1 cellular context compared by ENCODE assay signal in genomic region chr7:135206887-135207738, GRCh38.
TF ChIP-seq lines count a peak whose summit lies in the region.

No MANE protein-coding gene starts in this region.

TF ChIP-seq in GM12878, 131 proteins besides CTCF, POLR2A, EP300 and RAD21 (continues in another document):
- peak; percentile 84 for TF ChIP-seq ATF7 (IDR thresholded peaks at IDR 0.05; ENCODE audit: low read depth)
- no peak for TF ChIP-seq PAX8 (IDR thresholded peaks at IDR 0.05)
- peak; percentile 44; the same call in 1 of the 2 replicates for TF ChIP-seq CREM (IDR thresholded peaks at IDR 0.05; ENCODE audit: low read depth)
- TF ChIP-seq MTA2 (IDR thresholded peaks at IDR 0.05; ENCODE audit: low read depth): peak; percentile 94
- peak; percentile 55 for TF ChIP-seq EED (IDR thresholded peaks at IDR 0.05; ENCODE audit: low read depth)
- no peak for TF ChIP-seq YBX1 (IDR thresholded peaks at IDR 0.05)
- TF ChIP-seq HSF1 (IDR thresholded peaks at IDR 0.05; ENCODE audit: low read depth, low read length): no peak
- peak; percentile 82 for TF ChIP-seq SPI1 (IDR thresholded peaks at IDR 0.05; ENCODE audit: borderline replicate concordance, insufficient read depth, low read depth, low read length)
- TF ChIP-seq PAX5 (IDR thresholded peaks at IDR 0.05; ENCODE audit: borderline replicate concordance, low read depth, low read length): no peak
- peak; percentile 35; the same call in 1 of the 2 replicates for TF ChIP-seq PML (IDR thresholded peaks at IDR 0.05; ENCODE audit: low read length)
- TF ChIP-seq CEBPB (IDR thresholded peaks at IDR 0.05; ENCODE audit: borderline replicate concordance in 1 of 2, low read depth in 2 of 2, low read length in 2 of 2): no peak
- TF ChIP-seq E2F8 (IDR thresholded peaks at IDR 0.05; ENCODE audit: low read depth, partially characterized antibody): no peak
- TF ChIP-seq SP1 (IDR thresholded peaks at IDR 0.05; ENCODE audit: low read depth, low read length): no peak
- TF ChIP-seq LARP7 (IDR thresholded peaks at IDR 0.05): no peak
- no peak for TF ChIP-seq TCF3 (IDR thresholded peaks at IDR 0.05; ENCODE audit: borderline replicate concordance, insufficient read depth, low read depth, low read length)
- 0 out of 2 replicates have a peak, but pooled peaks have one; percentile 60 for TF ChIP-seq IRF4 (IDR thresholded peaks at IDR 0.05; ENCODE audit: low read depth, low read length)
- peak; percentile 60; the same call in 1 of the 2 replicates for TF ChIP-seq BCL11A (IDR thresholded peaks at IDR 0.05; ENCODE audit: low read depth, low read length)
- peak; percentile 32; the same call in 1 of the 2 replicates for TF ChIP-seq NR2F1 (conservative IDR thresholded peaks at IDR 0.05)
- peak; percentile 85 for TF ChIP-seq IKZF1 (conservative IDR thresholded peaks at IDR 0.05)
- peak; percentile 27; the same call in 1 of the 2 replicates for TF ChIP-seq NBN (IDR thresholded peaks at IDR 0.05)
- TF ChIP-seq JUND (IDR thresholded peaks at IDR 0.05; ENCODE audit: low read depth, low read length): peak; percentile 70
- TF ChIP-seq GABPA (IDR thresholded peaks at IDR 0.05; ENCODE audit: low read depth): 0 out of 2 replicates have a peak, but pooled peaks have one; percentile 26
- TF ChIP-seq NFYA (IDR thresholded peaks at IDR 0.05; ENCODE audit: borderline replicate concordance, low read depth, low read length): no peak
- TF ChIP-seq TARDBP (IDR thresholded peaks at IDR 0.05; ENCODE audit: borderline replicate concordance): no peak
- no peak for TF ChIP-seq RB1 (IDR thresholded peaks at IDR 0.05; ENCODE audit: borderline replicate concordance)
- TF ChIP-seq RUNX3 (IDR thresholded peaks at IDR 0.05; ENCODE audit: low read length): peak; percentile 58; the same call in 1 of the 2 replicates
- TF ChIP-seq JUNB (IDR thresholded peaks at IDR 0.05): peak; percentile 91
- TF ChIP-seq SMC3 (IDR thresholded peaks at IDR 0.05; ENCODE audit: borderline replicate concordance, low read length): no peak
- no peak for TF ChIP-seq SREBF1 (IDR thresholded peaks at IDR 0.05; ENCODE audit: low read length)
- TF ChIP-seq, protein P1, sequence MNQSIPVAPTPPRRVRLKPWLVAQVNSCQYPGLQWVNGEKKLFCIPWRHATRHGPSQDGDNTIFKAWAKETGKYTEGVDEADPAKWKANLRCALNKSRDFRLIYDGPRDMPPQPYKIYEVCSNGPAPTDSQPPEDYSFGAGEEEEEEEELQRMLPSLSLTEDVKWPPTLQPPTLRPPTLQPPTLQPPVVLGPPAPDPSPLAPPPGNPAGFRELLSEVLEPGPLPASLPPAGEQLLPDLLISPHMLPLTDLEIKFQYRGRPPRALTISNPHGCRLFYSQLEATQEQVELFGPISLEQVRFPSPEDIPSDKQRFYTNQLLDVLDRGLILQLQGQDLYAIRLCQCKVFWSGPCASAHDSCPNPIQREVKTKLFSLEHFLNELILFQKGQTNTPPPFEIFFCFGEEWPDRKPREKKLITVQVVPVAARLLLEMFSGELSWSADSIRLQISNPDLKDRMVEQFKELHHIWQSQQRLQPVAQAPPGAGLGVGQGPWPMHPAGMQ (IDR thresholded peaks at IDR 0.05; ENCODE audit: borderline replicate concordance): no peak
- TF ChIP-seq NFIC (IDR thresholded peaks at IDR 0.05; ENCODE audit: low read depth, low read length): peak; percentile 79
- peak in 1 of 2 experiments; percentile 73; a peak in 1 of 4 replicates for TF ChIP-seq ETV6 (conservative IDR thresholded peaks at IDR 0.05 in 1 of 2, IDR thresholded peaks at IDR 0.05 in 1 of 2; ENCODE audit: borderline replicate concordance in 1 of 2, low read depth in 1 of 2)
- peak; percentile 65 for TF ChIP-seq SKIL (IDR thresholded peaks at IDR 0.05; ENCODE audit: low read depth, poor library complexity, severe bottlenecking)
- TF ChIP-seq RAD51 (IDR thresholded peaks at IDR 0.05): 0 out of 2 replicates have a peak, but pooled peaks have one; percentile 9
- no peak for TF ChIP-seq TCF12 (IDR thresholded peaks at IDR 0.05; ENCODE audit: low read depth, low read length)
- TF ChIP-seq MYB (IDR thresholded peaks at IDR 0.05; ENCODE audit: borderline replicate concordance, low read depth, low read length): no peak
- TF ChIP-seq ZNF24 (IDR thresholded peaks at IDR 0.05): peak; percentile 63
- no peak; the same call in 1 of the 2 replicates for TF ChIP-seq FOXM1 (IDR thresholded peaks at IDR 0.05; ENCODE audit: low read depth, low read length)
- TF ChIP-seq CBX5 (IDR thresholded peaks at IDR 0.05; ENCODE audit: low read depth): peak; percentile 59; the same call in 1 of the 2 replicates
- no peak for TF ChIP-seq CHD2 (IDR thresholded peaks at IDR 0.05; ENCODE audit: borderline replicate concordance, low read depth, low read length)
- TF ChIP-seq HDAC2 (IDR thresholded peaks at IDR 0.05): no peak
- TF ChIP-seq BACH1 (IDR thresholded peaks at IDR 0.05; ENCODE audit: borderline replicate concordance): peak; percentile 69; the same call in 1 of the 2 replicates
- TF ChIP-seq KDM1A (IDR thresholded peaks at IDR 0.05; ENCODE audit: borderline replicate concordance): no peak
- peak in 1 of 2 experiments; percentile 28; a peak in 1 of 4 replicates for TF ChIP-seq BHLHE40 (IDR thresholded peaks at IDR 0.05; ENCODE audit: borderline replicate concordance in 1 of 2, low read depth in 2 of 2, low read length in 1 of 2)
- no peak for TF ChIP-seq HDAC6 (IDR thresholded peaks at IDR 0.05; ENCODE audit: unreplicated experiment)
- TF ChIP-seq, protein P2, sequence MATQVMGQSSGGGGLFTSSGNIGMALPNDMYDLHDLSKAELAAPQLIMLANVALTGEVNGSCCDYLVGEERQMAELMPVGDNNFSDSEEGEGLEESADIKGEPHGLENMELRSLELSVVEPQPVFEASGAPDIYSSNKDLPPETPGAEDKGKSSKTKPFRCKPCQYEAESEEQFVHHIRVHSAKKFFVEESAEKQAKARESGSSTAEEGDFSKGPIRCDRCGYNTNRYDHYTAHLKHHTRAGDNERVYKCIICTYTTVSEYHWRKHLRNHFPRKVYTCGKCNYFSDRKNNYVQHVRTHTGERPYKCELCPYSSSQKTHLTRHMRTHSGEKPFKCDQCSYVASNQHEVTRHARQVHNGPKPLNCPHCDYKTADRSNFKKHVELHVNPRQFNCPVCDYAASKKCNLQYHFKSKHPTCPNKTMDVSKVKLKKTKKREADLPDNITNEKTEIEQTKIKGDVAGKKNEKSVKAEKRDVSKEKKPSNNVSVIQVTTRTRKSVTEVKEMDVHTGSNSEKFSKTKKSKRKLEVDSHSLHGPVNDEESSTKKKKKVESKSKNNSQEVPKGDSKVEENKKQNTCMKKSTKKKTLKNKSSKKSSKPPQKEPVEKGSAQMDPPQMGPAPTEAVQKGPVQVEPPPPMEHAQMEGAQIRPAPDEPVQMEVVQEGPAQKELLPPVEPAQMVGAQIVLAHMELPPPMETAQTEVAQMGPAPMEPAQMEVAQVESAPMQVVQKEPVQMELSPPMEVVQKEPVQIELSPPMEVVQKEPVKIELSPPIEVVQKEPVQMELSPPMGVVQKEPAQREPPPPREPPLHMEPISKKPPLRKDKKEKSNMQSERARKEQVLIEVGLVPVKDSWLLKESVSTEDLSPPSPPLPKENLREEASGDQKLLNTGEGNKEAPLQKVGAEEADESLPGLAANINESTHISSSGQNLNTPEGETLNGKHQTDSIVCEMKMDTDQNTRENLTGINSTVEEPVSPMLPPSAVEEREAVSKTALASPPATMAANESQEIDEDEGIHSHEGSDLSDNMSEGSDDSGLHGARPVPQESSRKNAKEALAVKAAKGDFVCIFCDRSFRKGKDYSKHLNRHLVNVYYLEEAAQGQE (IDR thresholded peaks at IDR 0.05; ENCODE audit: low read depth, low read length): no peak
- no peak for TF ChIP-seq SMAD5 (IDR thresholded peaks at IDR 0.05; ENCODE audit: low read depth)
- TF ChIP-seq, protein P3, sequence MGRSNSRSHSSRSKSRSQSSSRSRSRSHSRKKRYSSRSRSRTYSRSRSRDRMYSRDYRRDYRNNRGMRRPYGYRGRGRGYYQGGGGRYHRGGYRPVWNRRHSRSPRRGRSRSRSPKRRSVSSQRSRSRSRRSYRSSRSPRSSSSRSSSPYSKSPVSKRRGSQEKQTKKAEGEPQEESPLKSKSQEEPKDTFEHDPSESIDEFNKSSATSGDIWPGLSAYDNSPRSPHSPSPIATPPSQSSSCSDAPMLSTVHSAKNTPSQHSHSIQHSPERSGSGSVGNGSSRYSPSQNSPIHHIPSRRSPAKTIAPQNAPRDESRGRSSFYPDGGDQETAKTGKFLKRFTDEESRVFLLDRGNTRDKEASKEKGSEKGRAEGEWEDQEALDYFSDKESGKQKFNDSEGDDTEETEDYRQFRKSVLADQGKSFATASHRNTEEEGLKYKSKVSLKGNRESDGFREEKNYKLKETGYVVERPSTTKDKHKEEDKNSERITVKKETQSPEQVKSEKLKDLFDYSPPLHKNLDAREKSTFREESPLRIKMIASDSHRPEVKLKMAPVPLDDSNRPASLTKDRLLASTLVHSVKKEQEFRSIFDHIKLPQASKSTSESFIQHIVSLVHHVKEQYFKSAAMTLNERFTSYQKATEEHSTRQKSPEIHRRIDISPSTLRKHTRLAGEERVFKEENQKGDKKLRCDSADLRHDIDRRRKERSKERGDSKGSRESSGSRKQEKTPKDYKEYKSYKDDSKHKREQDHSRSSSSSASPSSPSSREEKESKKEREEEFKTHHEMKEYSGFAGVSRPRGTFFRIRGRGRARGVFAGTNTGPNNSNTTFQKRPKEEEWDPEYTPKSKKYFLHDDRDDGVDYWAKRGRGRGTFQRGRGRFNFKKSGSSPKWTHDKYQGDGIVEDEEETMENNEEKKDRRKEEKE (IDR thresholded peaks at IDR 0.05): no peak
- peak; percentile 53; the same call in 1 of the 2 replicates for TF ChIP-seq ATF2 (IDR thresholded peaks at IDR 0.05; ENCODE audit: low read length)
- TF ChIP-seq BMI1 (IDR thresholded peaks at IDR 0.05; ENCODE audit: borderline replicate concordance): peak; percentile 65; the same call in 1 of the 2 replicates
- TF ChIP-seq, protein P4, sequence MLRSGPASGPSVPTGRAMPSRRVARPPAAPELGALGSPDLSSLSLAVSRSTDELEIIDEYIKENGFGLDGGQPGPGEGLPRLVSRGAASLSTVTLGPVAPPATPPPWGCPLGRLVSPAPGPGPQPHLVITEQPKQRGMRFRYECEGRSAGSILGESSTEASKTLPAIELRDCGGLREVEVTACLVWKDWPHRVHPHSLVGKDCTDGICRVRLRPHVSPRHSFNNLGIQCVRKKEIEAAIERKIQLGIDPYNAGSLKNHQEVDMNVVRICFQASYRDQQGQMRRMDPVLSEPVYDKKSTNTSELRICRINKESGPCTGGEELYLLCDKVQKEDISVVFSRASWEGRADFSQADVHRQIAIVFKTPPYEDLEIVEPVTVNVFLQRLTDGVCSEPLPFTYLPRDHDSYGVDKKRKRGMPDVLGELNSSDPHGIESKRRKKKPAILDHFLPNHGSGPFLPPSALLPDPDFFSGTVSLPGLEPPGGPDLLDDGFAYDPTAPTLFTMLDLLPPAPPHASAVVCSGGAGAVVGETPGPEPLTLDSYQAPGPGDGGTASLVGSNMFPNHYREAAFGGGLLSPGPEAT (IDR thresholded peaks at IDR 0.05; ENCODE audit: low read depth): peak; percentile 78; the same call in 1 of the 2 replicates
